31 cellular contexts compared by ENCODE assay signal in the genomic region with DNA sequence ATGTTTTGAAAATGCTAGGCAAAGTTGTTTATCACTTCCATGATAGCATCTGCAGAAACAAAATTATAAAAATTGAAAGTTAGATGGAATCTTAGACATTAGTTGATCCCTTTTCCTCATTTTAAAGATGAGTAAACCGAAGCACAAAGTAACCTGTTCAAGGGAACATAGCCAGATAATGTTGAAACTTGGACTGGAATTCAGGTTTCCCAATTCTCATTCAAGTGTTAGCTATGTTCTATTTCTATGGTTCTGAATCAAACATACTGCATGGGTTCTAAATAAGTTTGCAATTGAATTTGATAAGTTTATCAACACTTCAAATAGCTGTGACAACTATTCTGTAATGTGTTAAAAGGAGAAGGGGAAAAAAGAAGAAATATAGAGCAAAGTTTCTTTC.
"Had no signal": no experiment of that assay in that cellular context is flagged by ENCODE, and none has a peak within 500 bp of the region (broad histone marks: within the 10 kb centered on the region; RNA-seq: fewer than 3 reads in every experiment).

No MANE protein-coding gene starts in this region.

- H3K4me3 ChIP-seq: MG63 had no signal

- H3K4me2 ChIP-seq: KMS-11 had no signal

- H3K36me3 ChIP-seq: MG63 had no signal

- H3K9me3 ChIP-seq: MG63 had no signal

- H3K27me3 ChIP-seq: MG63 had no signal

- H3K27ac ChIP-seq: KMS-11 had no signal

- DNase-seq: Karpas-422, Kasumi-1, MG63, MM.1S, MV-4-11, NCI-H1048, NCI-H1092, NCI-H1092 treated with DMSO at 0.1 percent for 48 hours, NCI-H1105, NCI-H1105 treated with DMSO at 0.1 percent for 48 hours, NCI-H1417 treated with DMSO at 0.1 percent for 48 hours, NCI-H1436, NCI-H1436 treated with DMSO at 0.1 percent for 48 hours, NCI-H146, NCI-H1694, NCI-H1694 treated with DMSO at 0.1 percent for 48 hours, NCI-H187, NCI-H187 treated with DMSO at 0.1 percent for 48 hours, NCI-H1930, NCI-H2029, NCI-H2029 treated with DMSO at 0.1 percent for 48 hours, NCI-H2081, NCI-H2081 treated with DMSO at 0.1 percent for 48 hours, NCI-H2107, NCI-H2171, NCI-H2227 treated with DMSO at 0.1 percent for 48 hours, NCI-H345, NCI-H446 treated with DMSO at 0.1 percent for 48 hours, NCI-H510A, NCI-H510A treated with DMSO at 0.1 percent for 48 hours had no signal

- H3K9ac ChIP-seq: KMS-11 had no signal
